ENCODE assay signal across 30 cellular contexts in genomic region chr15:43484455-43484854, GRCh38. TPM values are rescaled to one million over a fixed set of nuclear protein-coding genes. Genes with fewer than 3 reads are reported as not detected.
DNase-seq lines count a peak whose midpoint lies in the region; ATAC-seq and TF ChIP-seq lines count a peak whose summit lies in the region.
"Had no signal": no experiment of that assay in that cellular context is flagged by ENCODE, and none has a peak within 500 bp of the region (broad histone marks: within the 10 kb centered on the region; RNA-seq: fewer than 3 reads in every experiment).

No MANE protein-coding gene starts in this region.

- peaks cover 15% of the 10 kb centered on the region; the same call in 1 of the 2 replicates for H3K36me3 Mint-ChIP-seq in HFFc6 (ENCODE audit: low read depth)
- H3K36me3 Mint-ChIP-seq in mesothelial cell of epicardium, result peaks cover 52% of the 10 kb centered on the region
- H3K36me3 Mint-ChIP-seq in CD4-positive, alpha-beta memory T cell, result peaks cover 26 to 34% of the 10 kb centered on the region in 2 donors

- DNase-seq in EH (ENCODE audit: low read depth), result peak; percentile 40
- DNase-seq in HFFc6, result no peak
- DNase-seq in adrenal gland, result peak in 4 of 7 donors; percentile 20 to 36 (median 30)
- DNase-seq in mesothelial cell of epicardium (ENCODE audit: low spot score in 2 of 2, unreplicated experiment in 2 of 2), result no peak
- DNase-seq in NCI-H1417 treated with DMSO at 0.1 percent for 48 hours (lab: John Stamatoyannopoulos, UW), result no peak
- no peak for DNase-seq in CD4-positive, alpha-beta memory T cell
- DNase-seq in stimulated activated CD4-positive, alpha-beta T cell treated with anti-CD3 and anti-CD28 coated beads, Interleukin-1b, Interleukin-23, amount 100 ng/mL, for 48 hours, result no peak
- DNase-seq: activated CD4-positive, alpha-beta T cell treated with anti-CD3 and anti-CD28 coated beads, Interleukin-2, amount 50 U/mL, for 48 hours; activated CD8-positive, alpha-beta memory T cell treated with anti-CD3 and anti-CD28 coated beads, Interleukin-2, amount 50 U/mL, for 4 hours; activated effector memory CD4-positive, alpha-beta T cell treated with anti-CD3 and anti-CD28 coated beads, Interleukin-2, amount 50 U/mL, for 16 hours; CD4-positive, CD25-positive, alpha-beta regulatory T cell; DMS153; effector memory CD8-positive, alpha-beta T cell; GDM1; islet precursor cell; KG1; lower lobe of right lung; NCI-H1694; NCI-H524; NK-92 treated with Interleukin-12 subunit alpha and Interleukin-12 subunit beta, amount 100 ng/mL, for 24 hours; posterior cingulate gyrus; SJCRH30; stimulated activated CD8-positive, alpha-beta memory T cell treated with anti-CD3 and anti-CD28 coated beads, Interleukin-4, amount 100 ng/mL, for 48 hours; stomach; WERI-Rb-1 had no signal

- TF ChIP-seq POLR2A in adrenal gland (IDR thresholded peaks at IDR 0.05), result no peak

- H3K27me3 ChIP-seq in adrenal gland, result no peaks in the 10 kb centered on the region
- H3K27me3 ChIP-seq in CD4-positive, alpha-beta memory T cell (ENCODE audit: insufficient read depth, low read length), result no peaks in the 10 kb centered on the region
- H3K27me3 ChIP-seq: esophagus muscularis mucosa, SJCRH30, stomach, tibial nerve had no signal

- no peak for ATAC-seq in HG03571 (IDR thresholded peaks at IDR 0.05; ENCODE audit: unreplicated experiment)
- ATAC-seq: effector memory CD8-positive, alpha-beta T cell; lower lobe of right lung; Panc1; sciatic nerve had no signal

- no peak for TF ChIP-seq CTCF in HFFc6 (IDR thresholded peaks at IDR 0.05)
- TF ChIP-seq CTCF in adrenal gland (IDR thresholded peaks at IDR 0.05), result no peak
- TF ChIP-seq CTCF in mesothelial cell of epicardium (IDR thresholded peaks at IDR 0.05; ENCODE audit: unreplicated experiment), result no peak

- POLR2A ChIA-PET in CD4-positive, alpha-beta memory T cell (lab: Charles Lee; ENCODE audit: partially characterized antibody), result interaction anchor here (1.2 to 2.0 kb wide), 3 partner anchors 8 to 30 kb away, joined by 4 to 13 read pairs (median 6); partner anchors contain the start of gene TP53BP1

- H3K4me1 ChIP-seq in adrenal gland (replicated peaks in 1 of 2), result peaks cover 0 to 21% of the 10 kb centered on the region in 2 donors
- peaks cover 8% of the 10 kb centered on the region for H3K4me1 ChIP-seq in CD4-positive, alpha-beta memory T cell (ENCODE audit: insufficient read depth, low read length)
- H3K4me1 ChIP-seq: lower lobe of right lung, SJCRH30 had no signal

- H3K4me3 ChIP-seq in adrenal gland, result no peak overlapping the region
- H3K4me3 ChIP-seq in CD4-positive, alpha-beta memory T cell (ENCODE audit: low read length in 2 of 2), result no peak overlapping the region
- H3K4me3 ChIP-seq: esophagus muscularis mucosa, lower lobe of right lung, SJCRH30, stomach, tibial nerve had no signal

- peak overlapping the region in 4 of 5 donors; percentile 7 to 80 (median 51) for H3K27ac ChIP-seq in adrenal gland
- H3K27ac ChIP-seq in CD4-positive, alpha-beta memory T cell (ENCODE audit: low read depth, low read length), result no peak overlapping the region
- H3K27ac ChIP-seq: esophagus muscularis mucosa, lower lobe of right lung, SJCRH30, stomach, WERI-Rb-1 had no signal

- peaks cover 28% of the 10 kb centered on the region for H3K4me1 Mint-ChIP-seq in HFFc6 (ENCODE audit: low read depth)
- H3K4me1 Mint-ChIP-seq in mesothelial cell of epicardium, result peaks cover 4% of the 10 kb centered on the region
- H3K4me1 Mint-ChIP-seq in CD4-positive, alpha-beta memory T cell, result peaks cover 7 to 27% (median 19%) of the 10 kb centered on the region in 4 donors

- WGBS in adrenal gland, 4 donors, result 59 to 68% (median 68%) methylated on average over 2 of the region's 2 CpGs

- no peaks in the 10 kb centered on the region for H3K9me3 ChIP-seq in adrenal gland (replicated peaks in 1 of 3)
- H3K9me3 ChIP-seq in CD4-positive, alpha-beta memory T cell (ENCODE audit: control insufficient read depth in 1 of 2, low read length in 2 of 2), result no peaks in the 10 kb centered on the region
- H3K9me3 ChIP-seq: esophagus muscularis mucosa, lower lobe of right lung, SJCRH30, stomach, tibial nerve had no signal

- H3K27ac Mint-ChIP-seq in HFFc6 (peak overlapping the region; percentile 37; the same call in 1 of the 2 replicates), mesothelial cell of epicardium (peak overlapping the region; percentile 17)
- H3K27ac Mint-ChIP-seq in CD4-positive, alpha-beta memory T cell, result peak overlapping the region in 2 of 7 donors; percentile 1 to 58
- H3K27ac Mint-ChIP-seq: effector memory CD8-positive, alpha-beta T cell had no signal

- H3K9me3 Mint-ChIP-seq in HFFc6 (no peaks in the 10 kb centered on the region), mesothelial cell of epicardium (no peaks in the 10 kb centered on the region)
- no peaks in the 10 kb centered on the region for H3K9me3 Mint-ChIP-seq in CD4-positive, alpha-beta memory T cell
- H3K9me3 Mint-ChIP-seq: CD4-positive, CD25-positive, alpha-beta regulatory T cell; effector memory CD8-positive, alpha-beta T cell had no signal

- CTCF ChIA-PET in CD4-positive, alpha-beta memory T cell (lab: Charles Lee; ENCODE audit: partially characterized antibody), result interaction anchor here (0.6 to 14.6 kb wide), 4 partner anchors 7 to 28 kb away, joined by 3 to 252 read pairs (median 4); partner anchors contain the start of gene TP53BP1

- H3K27me3 Mint-ChIP-seq in HFFc6 (ENCODE audit: insufficient read depth) (no peaks in the 10 kb centered on the region), mesothelial cell of epicardium (ENCODE audit: low read depth) (no peaks in the 10 kb centered on the region)
- no peaks in the 10 kb centered on the region for H3K27me3 Mint-ChIP-seq in CD4-positive, alpha-beta memory T cell
- H3K27me3 Mint-ChIP-seq: CD4-positive, CD25-positive, alpha-beta regulatory T cell; effector memory CD8-positive, alpha-beta T cell had no signal

- H3K36me3 ChIP-seq in adrenal gland (replicated peaks in 1 of 2), result peaks cover 0 to 28% of the 10 kb centered on the region in 2 donors
- H3K36me3 ChIP-seq in CD4-positive, alpha-beta memory T cell (ENCODE audit: insufficient read depth, low read length), result peaks cover 5% of the 10 kb centered on the region

- intact Hi-C loops in adrenal gland (cut with DNase I), result no loop called here
- intact Hi-C loops in CD4-positive, alpha-beta memory T cell (cut with micrococcal nuclease), result no loop called here

- H3K4me3 Mint-ChIP-seq in HFFc6, result no peak overlapping the region
- H3K4me3 Mint-ChIP-seq in mesothelial cell of epicardium, result no peak overlapping the region
- no peak overlapping the region for H3K4me3 Mint-ChIP-seq in CD4-positive, alpha-beta memory T cell
- H3K4me3 Mint-ChIP-seq: effector memory CD8-positive, alpha-beta T cell had no signal

RNA-seq across cellular contexts. Expression of gene TP53BP1, which starts 8.5 kb away (rescaled TPM):
- 10 to 100 TPM; 44.7 to 49.5 (median 46.4) TPM for total RNA-seq in HFFc6 (2021; fragmentation: NEBNext Ultra II Directional; extraction: Animal tissue kit (Norgen Biotek cat#: 25700))
- total RNA-seq in adrenal gland, result 10 to 100 TPM; 22.8 to 63.6 (median 43.8) TPM
- 10 to 100 TPM; 32.9 to 45.3 (median 41.6) TPM for polyA plus RNA-seq in adrenal gland
- total RNA-seq in mesothelial cell of epicardium, result 103 to 112 TPM (median 108 TPM) in 3 replicates
- 10 to 100 TPM; 40.6 to 46.3 TPM for total RNA-seq in CD4-positive, alpha-beta memory T cell
- 10 to 100 TPM in 1 of 2 donors, 1 to 10 TPM in 1; 2.7 to 10.5 TPM for polyA plus RNA-seq in CD4-positive, alpha-beta memory T cell

RNA-seq across cellular contexts. Expression of gene MAP1A, which starts 33.0 kb away (rescaled TPM):
- total RNA-seq in HFFc6 (2021; fragmentation: NEBNext Ultra II Directional; extraction: Animal tissue kit (Norgen Biotek cat#: 25700)), result 100 to 1,000 TPM; 136 to 174 (median 169) TPM
- total RNA-seq in adrenal gland, result 10 to 100 TPM in 3 of 8 donors, 1 to 10 TPM in 5; 4.7 to 20.9 (median 9.2) TPM
- 10 to 100 TPM in 2 of 3 donors, 1 to 10 TPM in 1; 3.4 to 14.6 (median 10.0) TPM for polyA plus RNA-seq in adrenal gland
- total RNA-seq in mesothelial cell of epicardium, result 13.7 to 13.9 TPM (median 13.7 TPM) in 3 replicates
- under 1 TPM; 0.33 to 0.35 TPM for total RNA-seq in CD4-positive, alpha-beta memory T cell
- polyA plus RNA-seq in CD4-positive, alpha-beta memory T cell, result 1 to 10 TPM in 1 of 2 donors, under 1 TPM in 1; 0.10 to 1.8 TPM

Comparison
In these comparisons a context has a peak if more than half of its experiments do, and no peak if none do; other contexts are left out.
1. DNase-seq: peak in EH (single experiment) and adrenal gland (4 of 7); none in HFFc6 (single experiment), mesothelial cell of epicardium (0 of 2), NCI-H1417 treated with DMSO at 0.1 percent for 48 hours (single experiment), CD4-positive, alpha-beta memory T cell (0 of 5) and stimulated activated CD4-positive, alpha-beta T cell treated with anti-CD3 and anti-CD28 coated beads, Interleukin-1b, Interleukin-23, amount 100 ng/mL, for 48 hours (single experiment).